ENCODE assay signal across 2 cellular contexts in the genomic region with DNA sequence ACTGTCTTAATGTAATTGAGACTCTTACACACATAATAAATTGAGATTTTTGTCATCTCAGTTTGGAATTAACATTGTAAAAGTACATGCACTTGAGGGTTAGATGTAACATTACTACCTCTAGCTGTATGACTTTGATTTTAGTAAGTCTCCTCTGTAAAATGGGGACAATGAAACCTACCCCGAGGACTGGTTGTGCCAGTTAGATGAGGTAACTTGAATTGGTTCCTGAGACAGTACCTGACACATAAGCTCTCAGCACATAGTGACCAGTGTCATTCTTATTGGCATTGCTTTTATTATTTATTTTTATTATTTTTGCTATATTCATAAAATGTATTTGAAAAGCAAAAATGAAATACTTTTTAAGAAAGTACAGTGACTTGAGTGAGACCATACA.
TF ChIP-seq lines count a peak whose summit lies in the region.

No MANE protein-coding gene starts in this region.

TF ChIP-seq in SK-N-SH, 30 proteins besides CTCF, POLR2A, EP300 and RAD21 (continued from another document):
- TF ChIP-seq, protein P1, sequence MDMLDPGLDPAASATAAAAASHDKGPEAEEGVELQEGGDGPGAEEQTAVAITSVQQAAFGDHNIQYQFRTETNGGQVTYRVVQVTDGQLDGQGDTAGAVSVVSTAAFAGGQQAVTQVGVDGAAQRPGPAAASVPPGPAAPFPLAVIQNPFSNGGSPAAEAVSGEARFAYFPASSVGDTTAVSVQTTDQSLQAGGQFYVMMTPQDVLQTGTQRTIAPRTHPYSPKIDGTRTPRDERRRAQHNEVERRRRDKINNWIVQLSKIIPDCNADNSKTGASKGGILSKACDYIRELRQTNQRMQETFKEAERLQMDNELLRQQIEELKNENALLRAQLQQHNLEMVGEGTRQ (IDR thresholded peaks at IDR 0.05; ENCODE audit: borderline replicate concordance, low read depth, low read length), result no peak
- TF ChIP-seq PBX3 (IDR thresholded peaks at IDR 0.05) (no peak), SMC3 (IDR thresholded peaks at IDR 0.05; ENCODE audit: low read depth, low read length) (no peak), FOXM1 (IDR thresholded peaks at IDR 0.05; ENCODE audit: low read depth) (no peak), TCF12 (IDR thresholded peaks at IDR 0.05) (no peak), ELF1 (IDR thresholded peaks at IDR 0.05) (no peak), GATA2 (CRISPR knock-in tag; IDR thresholded peaks at IDR 0.05) (no peak), JUND (IDR thresholded peaks at IDR 0.05) (no peak)

TF ChIP-seq in SK-N-SH treated with all-trans-retinoic acid at 6 μM for 48 hours, 23 proteins besides CTCF, POLR2A, EP300 and RAD21 (continued from another document):
- no peak for TF ChIP-seq CREB5 (CRISPR knock-in tag; IDR thresholded peaks at IDR 0.05; ENCODE audit: low read depth)
- no peak for TF ChIP-seq ARNTL (CRISPR knock-in tag; IDR thresholded peaks at IDR 0.05; ENCODE audit: borderline replicate concordance, low read depth)
- no peak for TF ChIP-seq ZFP30 (CRISPR knock-in tag; IDR thresholded peaks at IDR 0.05)
- TF ChIP-seq, protein P2, sequence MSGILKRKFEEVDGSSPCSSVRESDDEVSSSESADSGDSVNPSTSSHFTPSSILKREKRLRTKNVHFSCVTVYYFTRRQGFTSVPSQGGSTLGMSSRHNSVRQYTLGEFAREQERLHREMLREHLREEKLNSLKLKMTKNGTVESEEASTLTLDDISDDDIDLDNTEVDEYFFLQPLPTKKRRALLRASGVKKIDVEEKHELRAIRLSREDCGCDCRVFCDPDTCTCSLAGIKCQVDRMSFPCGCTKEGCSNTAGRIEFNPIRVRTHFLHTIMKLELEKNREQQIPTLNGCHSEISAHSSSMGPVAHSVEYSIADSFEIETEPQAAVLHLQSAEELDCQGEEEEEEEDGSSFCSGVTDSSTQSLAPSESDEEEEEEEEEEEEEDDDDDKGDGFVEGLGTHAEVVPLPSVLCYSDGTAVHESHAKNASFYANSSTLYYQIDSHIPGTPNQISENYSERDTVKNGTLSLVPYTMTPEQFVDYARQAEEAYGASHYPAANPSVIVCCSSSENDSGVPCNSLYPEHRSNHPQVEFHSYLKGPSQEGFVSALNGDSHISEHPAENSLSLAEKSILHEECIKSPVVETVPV (CRISPR knock-in tag; IDR thresholded peaks at IDR 0.05), result no peak
- no peak for TF ChIP-seq TOX (CRISPR knock-in tag; IDR thresholded peaks at IDR 0.05; ENCODE audit: borderline replicate concordance)
- no peak for TF ChIP-seq RARB (CRISPR knock-in tag; IDR thresholded peaks at IDR 0.05)
- no peak for TF ChIP-seq PATZ1 (CRISPR knock-in tag; IDR thresholded peaks at IDR 0.05; ENCODE audit: borderline replicate concordance)
- TF ChIP-seq ZFP3 (CRISPR knock-in tag; IDR thresholded peaks at IDR 0.05), result no peak
